30 cellular contexts compared by ENCODE assay signal in the genomic region with DNA sequence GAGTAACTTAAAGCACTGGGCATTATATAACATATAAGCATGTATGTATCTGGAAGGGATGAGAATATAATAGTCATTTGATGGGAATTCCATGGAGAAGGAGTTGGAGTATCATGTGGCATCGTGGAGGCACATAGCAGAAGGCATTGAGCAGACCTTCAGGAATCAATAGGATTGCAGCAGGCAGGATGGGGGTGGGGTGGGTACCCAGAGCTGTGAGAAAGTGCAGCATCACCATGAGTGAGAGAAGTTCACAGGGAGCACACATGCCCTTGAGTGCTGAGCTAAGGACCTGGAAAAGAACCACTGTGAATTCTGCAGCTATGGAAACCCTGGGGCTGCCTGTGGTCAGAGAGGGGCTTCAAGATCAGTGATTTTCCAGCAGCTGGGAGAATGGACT.
"Had no signal": no experiment of that assay in that cellular context is flagged by ENCODE, and none has a peak within 500 bp of the region (broad histone marks: within the 10 kb centered on the region; RNA-seq: fewer than 3 reads in every experiment).

No MANE protein-coding gene starts in this region.

- H3K4me1 ChIP-seq: left ventricle myocardium inferior, neural progenitor cell, stomach, tibial artery, upper lobe of right lung, uterus had no signal

- H3K36me3 Mint-ChIP-seq: immature natural killer cell, mesothelial cell of epicardium, natural killer cell, neural progenitor cell had no signal

- H3K36me3 ChIP-seq: neural progenitor cell, neutrophil, ovary, stomach, thoracic aorta, upper lobe of right lung, uterus had no signal

- H3K27ac ChIP-seq: left ventricle myocardium inferior, neural progenitor cell, neutrophil, ovary, skin epidermis, stomach, thoracic aorta, tibial artery, upper lobe of right lung, uterus had no signal

- H3K9me3 ChIP-seq: neutrophil, ovary, thoracic aorta, upper lobe of right lung had no signal

- DNase-seq: hypothalamus; immature natural killer cell; left ventricle myocardium inferior; mesendoderm; naive B cell; natural killer cell; nephron progenitor cell; occipital lobe; ovary; right cardiac atrium; stimulated activated CD4-positive, alpha-beta T cell treated with anti-CD3 and anti-CD28 coated beads, Interleukin-12 subunit alpha, Interleukin-12 subunit beta, amount 100 ng/mL, for 4 hours; stimulated activated CD4-positive, alpha-beta T cell treated with anti-CD3 and anti-CD28 coated beads, Interleukin-15, amount 100 ng/mL, for 24 hours; stimulated activated CD4-positive, alpha-beta T cell treated with anti-CD3 and anti-CD28 coated beads, Interleukin-2, amount 100 ng/mL, for 24 hours; stimulated activated CD4-positive, alpha-beta T cell treated with anti-CD3 and anti-CD28 coated beads, Interleukin-4, amount 100 ng/mL, for 1 hour; stimulated activated naive B cell treated with anti-CD40 and anti-IgM and Interleukin-4, amounts not matched to agents 10 μg/mL and 1 μg/mL and 100 μg/mL, for 72 hours; stimulated activated naive CD8-positive, alpha-beta T cell treated with anti-CD3 and anti-CD28 coated beads, Interleukin-15, Interleukin-2, amounts not matched to agents 100 U/mL and 50 U/mL, for 24 hours; stomach; tibial artery; trophoblast cell; upper lobe of right lung; uterus had no signal

- ATAC-seq: natural killer cell; right cardiac atrium; sciatic nerve; stimulated activated naive B cell treated with anti-CD40 and anti-IgM and Interleukin-4, amounts not matched to agents 10 μg/mL and 1 μg/mL and 100 μg/mL, for 72 hours; stimulated activated naive CD8-positive, alpha-beta T cell treated with anti-CD3 and anti-CD28 coated beads, Interleukin-15, Interleukin-2, amounts not matched to agents 100 U/mL and 50 U/mL, for 24 hours; upper lobe of right lung had no signal

- H3K27ac Mint-ChIP-seq: immature natural killer cell; mesothelial cell of epicardium; naive B cell; natural killer cell; nephron progenitor cell; neural progenitor cell; progenitor cell of endocrine pancreas; stimulated activated naive B cell treated with anti-CD40 and anti-IgM and Interleukin-4, amounts not matched to agents 10 μg/mL and 1 μg/mL and 100 μg/mL, for 72 hours had no signal

- H3K4me1 Mint-ChIP-seq: immature natural killer cell; mesothelial cell of epicardium; naive B cell; natural killer cell; nephron progenitor cell; neural progenitor cell; stimulated activated naive B cell treated with anti-CD40 and anti-IgM and Interleukin-4, amounts not matched to agents 10 μg/mL and 1 μg/mL and 100 μg/mL, for 72 hours had no signal

- H3K27me3 Mint-ChIP-seq: stimulated activated naive B cell treated with anti-CD40 and anti-IgM and Interleukin-4, amounts not matched to agents 10 μg/mL and 1 μg/mL and 100 μg/mL, for 72 hours had no signal

- FAIRE-seq: islet of Langerhans had no signal

- H3K4me2 ChIP-seq: neural progenitor cell had no signal

- H3K9ac ChIP-seq: neural progenitor cell had no signal

- H2AFZ ChIP-seq: neural progenitor cell had no signal

- H3K9me3 Mint-ChIP-seq: neural progenitor cell had no signal

- H3K4me3 ChIP-seq: left ventricle myocardium inferior, lung, neural progenitor cell, ovary, skin epidermis, stomach, thoracic aorta, tibial artery, upper lobe of right lung, uterus had no signal

- H3K27me3 ChIP-seq: neutrophil, ovary, stomach, tibial artery, upper lobe of right lung, uterus had no signal

- H3K4me3 Mint-ChIP-seq: immature natural killer cell; mesothelial cell of epicardium; naive B cell; natural killer cell; nephron progenitor cell; neural progenitor cell; stimulated activated naive B cell treated with anti-CD40 and anti-IgM and Interleukin-4, amounts not matched to agents 10 μg/mL and 1 μg/mL and 100 μg/mL, for 72 hours had no signal
